Comparison of ENCODE assay signal across 23 cellular contexts in the genomic region with DNA sequence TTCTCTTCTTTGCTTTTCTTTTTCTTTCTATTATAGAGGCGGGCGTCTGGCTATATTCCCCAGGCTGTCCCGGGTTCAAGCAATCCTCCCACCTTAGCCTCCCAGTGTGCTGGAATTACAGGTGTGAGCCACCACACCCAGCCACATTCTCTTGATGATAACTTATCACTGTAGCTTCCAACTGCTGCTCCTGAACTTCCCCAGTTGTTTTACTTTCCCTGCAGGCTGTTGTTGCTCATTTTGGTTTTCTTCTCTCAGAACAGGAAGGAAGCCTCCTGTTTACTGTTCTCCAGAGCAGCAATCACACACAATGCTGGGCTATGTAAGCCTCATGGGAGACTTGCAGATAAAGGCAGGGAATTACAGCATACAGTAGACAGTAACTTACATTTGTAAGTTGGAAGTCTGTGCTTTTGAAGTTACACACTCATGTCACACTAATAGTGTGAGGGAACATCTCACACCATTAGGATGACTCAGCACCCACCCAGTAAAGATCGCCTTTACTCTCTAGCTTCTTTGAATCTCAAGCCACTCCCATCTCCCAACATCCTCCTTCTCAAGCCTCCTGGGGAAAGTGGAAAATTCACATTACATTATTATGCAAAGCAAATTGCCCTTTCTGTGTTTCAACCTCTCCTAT.
DNase-seq lines count a peak whose midpoint lies in the region; ATAC-seq and TF ChIP-seq lines count a peak whose summit lies in the region.
"Had no signal": no experiment of that assay in that cellular context is flagged by ENCODE, and none has a peak within 500 bp of the region (broad histone marks: within the 10 kb centered on the region; RNA-seq: fewer than 3 reads in every experiment).

No MANE protein-coding gene starts in this region.

- H3K4me2 ChIP-seq in DND-41 (ENCODE audit: insufficient read depth, low read length) (no peak overlapping the region), Loucy (ENCODE audit: low read depth, low read length, poor library complexity, severe bottlenecking) (peak overlapping the region; percentile 20)
- H3K4me2 ChIP-seq: PC-9 had no signal

- DNase-seq in DND-41 (no peak), islet precursor cell (peak; percentile 57), KBM-7 (no peak), CD1c-positive myeloid dendritic cell (ENCODE audit: extremely low spot score) (no peak)
- DNase-seq: activated effector memory CD4-positive, alpha-beta T cell treated with anti-CD3 and anti-CD28 coated beads, Interleukin-2, amount 50 U/mL, for 16 hours; foreskin fibroblast; GF-D8; hippocampal formation; left cardiac atrium; natural killer cell; NCI-H1694 treated with DMSO at 0.1 percent for 48 hours; NCI-H82; PC-9; SIG-M5; stimulated activated CD4-positive, alpha-beta T cell treated with anti-CD3 and anti-CD28 coated beads, Interleukin-1b, Interleukin-23, amount 100 ng/mL, for 48 hours; testis had no signal

- no peaks in the 10 kb centered on the region for H3K9me2 ChIP-seq in Loucy (replicated peaks; ENCODE audit: low read depth, low read length)

- no peak overlapping the region; the same call in 1 of the 2 replicates for H3K9ac ChIP-seq in DND-41 (ENCODE audit: low read depth, low read length)
- no peak overlapping the region for H3K9ac ChIP-seq in Loucy (ENCODE audit: low read depth, low read length, poor library complexity, severe bottlenecking)

- H2AFZ ChIP-seq in DND-41 (ENCODE audit: low read depth, low read length): peak overlapping the region; percentile 54; the same call in 1 of the 2 replicates
- H2AFZ ChIP-seq in Loucy (ENCODE audit: low read length): no peak overlapping the region; the same call in 1 of the 2 replicates
- H2AFZ ChIP-seq: PC-9 had no signal

- H3K27me3 ChIP-seq in DND-41 (ENCODE audit: insufficient read depth, low read length, poor library complexity) (no peaks in the 10 kb centered on the region), Loucy (ENCODE audit: insufficient read depth, low read length, poor library complexity, severe bottlenecking) (no peaks in the 10 kb centered on the region), ectodermal cell (ENCODE audit: control insufficient read depth, insufficient read depth, low read length, poor library complexity, severe bottlenecking) (no peaks in the 10 kb centered on the region)
- H3K27me3 ChIP-seq: breast epithelium, testis had no signal

- TF ChIP-seq CTCF in DND-41 (IDR thresholded peaks at IDR 0.05; ENCODE audit: borderline replicate concordance, extremely low read depth, low read length, poor library complexity, severe bottlenecking): no peak
- no peak for TF ChIP-seq CTCF in Loucy (conservative IDR thresholded peaks at IDR 0.05; ENCODE audit: low read length)

- 6 to 9% methylated on average over 4 of the region's 4 CpGs for WGBS in ectodermal cell, 2 experiments

- no peaks in the 10 kb centered on the region for H3F3A ChIP-seq in Loucy (ENCODE audit: low read depth)

- H3K27ac ChIP-seq in DND-41 (ENCODE audit: low read length) (peak overlapping the region; percentile 45), ectodermal cell (ENCODE audit: insufficient read depth, low read depth, low read length, poor library complexity, severe bottlenecking) (peak overlapping the region; percentile 19)
- H3K27ac ChIP-seq: breast epithelium, PC-9, testis had no signal

- no peak overlapping the region for H3K4me3 ChIP-seq in DND-41 (ENCODE audit: low read depth in 1 of 2, low read length in 2 of 2)
- no peak overlapping the region for H3K4me3 ChIP-seq in Loucy (ENCODE audit: low read length, poor library complexity, severe bottlenecking)
- no peak overlapping the region for H3K4me3 ChIP-seq in ectodermal cell (ENCODE audit: insufficient read depth, low read depth, low read length)
- H3K4me3 ChIP-seq: breast epithelium, PC-9, testis had no signal

- in situ Hi-C loops in KBM-7 (cut with MboI; ENCODE audit: low pct_unique_long_range_greater_than_20kb, low sequenced_read_pairs): no loop called here

- H3K9me3 ChIP-seq in DND-41 (ENCODE audit: insufficient read depth, low read length, severe bottlenecking) (no peaks in the 10 kb centered on the region), Loucy (ENCODE audit: insufficient read depth, low read depth, low read length) (no peaks in the 10 kb centered on the region), ectodermal cell (ENCODE audit: control insufficient read depth, low read length) (no peaks in the 10 kb centered on the region)
- H3K9me3 ChIP-seq: breast epithelium, testis had no signal

- H3K36me3 ChIP-seq in DND-41 (ENCODE audit: insufficient read depth, low read length) (no peaks in the 10 kb centered on the region), Loucy (ENCODE audit: insufficient read depth, low read length) (no peaks in the 10 kb centered on the region), ectodermal cell (ENCODE audit: control insufficient read depth, insufficient read depth, low read length) (no peaks in the 10 kb centered on the region)
- H3K36me3 ChIP-seq: breast epithelium had no signal

- H3K4me1 ChIP-seq in DND-41 (ENCODE audit: insufficient read depth, low read length): peaks cover 37% of the 10 kb centered on the region
- H3K4me1 ChIP-seq in Loucy (ENCODE audit: insufficient read depth, low read length, poor library complexity, severe bottlenecking): peaks cover 6% of the 10 kb centered on the region
- peaks cover 17% of the 10 kb centered on the region for H3K4me1 ChIP-seq in ectodermal cell (ENCODE audit: control insufficient read depth, insufficient read depth, low read length)
- H3K4me1 ChIP-seq: breast epithelium, testis had no signal

- H4K20me1 ChIP-seq in DND-41 (ENCODE audit: insufficient read depth, low read length): no peaks in the 10 kb centered on the region
- H4K20me1 ChIP-seq in Loucy (ENCODE audit: insufficient read depth, low read length, poor library complexity, severe bottlenecking): no peaks in the 10 kb centered on the region

- ATAC-seq in DND-41 (ENCODE audit: insufficient read depth, low read depth) (no peak), HG02938 (IDR thresholded peaks at IDR 0.05; ENCODE audit: unreplicated experiment) (no peak), GM21515 (IDR thresholded peaks at IDR 0.05; ENCODE audit: unreplicated experiment) (no peak)
- ATAC-seq: HepG2; left cardiac atrium; natural killer cell; stimulated activated memory B cell treated with anti-CD40 and anti-IgM and Interleukin-4, amounts not matched to agents 10 μg/mL and 1 μg/mL and 100 μg/mL, for 72 hours had no signal

- no peaks in the 10 kb centered on the region for H3K79me2 ChIP-seq in DND-41 (ENCODE audit: insufficient read depth, low read length)
- H3K79me2 ChIP-seq in Loucy (ENCODE audit: insufficient read depth, low read length): no peaks in the 10 kb centered on the region
